In genomic region chr1:191585095-191585494, GRCh38 we compare ENCODE assay signal across 22 cellular contexts.
"Had no signal": no experiment of that assay in that cellular context is flagged by ENCODE, and none has a peak within 500 bp of the region (broad histone marks: within the 10 kb centered on the region; RNA-seq: fewer than 3 reads in every experiment).

No MANE protein-coding gene starts in this region.

- H3K4me3 Mint-ChIP-seq: T-helper 17 cell had no signal

- H3K27me3 Mint-ChIP-seq: T-helper 17 cell had no signal

- DNase-seq: Karpas-422, KG1, MM.1S, NCI-H1092 treated with DMSO at 0.1 percent for 48 hours, NCI-H1436, NCI-H187, NCI-H2029, NCI-H2081 treated with DMSO at 0.1 percent for 48 hours, NCI-H2171, NCI-H226, NCI-H446, NCI-H510A, NCI-H524 treated with DMSO at 0.1 percent for 48 hours, NCI-H69, NCI-H774, PC-3, SHP77, T-helper 1 cell, T-helper 17 cell had no signal

- ATAC-seq: Panc1, PC-3, SK-N-SH treated with all-trans-retinoic acid at 6 μM for 48 hours, T-helper 17 cell had no signal

- H3K27ac ChIP-seq: RWPE1 had no signal

- H3K27ac Mint-ChIP-seq: T-helper 17 cell had no signal

- H3K4me1 Mint-ChIP-seq: T-helper 17 cell had no signal
